In genomic region chr19:45632468-45633196, GRCh38 we compare ENCODE assay signal across 8 cellular contexts. TPM values are rescaled to one million over a fixed set of nuclear protein-coding genes. Genes with fewer than 3 reads are reported as not detected.
A peak's percentile ranks its signal among the peaks of the same experiment; 100 is the strongest.
DNase-seq lines count a peak whose midpoint lies in the region; ATAC-seq and TF ChIP-seq lines count a peak whose summit lies in the region.

No MANE protein-coding gene starts in this region.

- intact Hi-C loops in breast epithelium (cut with DNase I; ENCODE audit: low total_unique reads): loop anchor here (10.0 kb wide), 1 partner anchor 108 kb away; no protein-coding TSS in a partner anchor

- H3K4me1 ChIP-seq in BE2C: no peaks in the 10 kb centered on the region
- no peaks in the 10 kb centered on the region for H3K4me1 ChIP-seq in breast epithelium

- H3K9me3 ChIP-seq in BE2C (no peaks in the 10 kb centered on the region), breast epithelium (no peaks in the 10 kb centered on the region)

- H3K4me1 Mint-ChIP-seq in stimulated activated memory B cell treated with anti-CD40 and anti-IgM and Interleukin-4, amounts not matched to agents 10 μg/mL and 1 μg/mL and 100 μg/mL, for 72 hours: no peaks in the 10 kb centered on the region

- no peaks in the 10 kb centered on the region for H3K27me3 ChIP-seq in BE2C
- no peaks in the 10 kb centered on the region for H3K27me3 ChIP-seq in breast epithelium

- no peaks in the 10 kb centered on the region for H3K27me3 Mint-ChIP-seq in stimulated activated memory B cell treated with anti-CD40 and anti-IgM and Interleukin-4, amounts not matched to agents 10 μg/mL and 1 μg/mL and 100 μg/mL, for 72 hours

- no peaks in the 10 kb centered on the region for H3K9me3 Mint-ChIP-seq in stimulated activated memory B cell treated with anti-CD40 and anti-IgM and Interleukin-4, amounts not matched to agents 10 μg/mL and 1 μg/mL and 100 μg/mL, for 72 hours

- no peaks in the 10 kb centered on the region for H3K36me3 ChIP-seq in BE2C
- no peaks in the 10 kb centered on the region for H3K36me3 ChIP-seq in breast epithelium

- peak overlapping the region; percentile 3 to 72 for H3K27ac ChIP-seq in breast epithelium

- no peak for TF ChIP-seq CTCF in BE2C (IDR thresholded peaks at IDR 0.05; ENCODE audit: low read depth, low read length)
- TF ChIP-seq CTCF in breast epithelium (IDR thresholded peaks at IDR 0.05): no peak

- H3K36me3 Mint-ChIP-seq in stimulated activated memory B cell treated with anti-CD40 and anti-IgM and Interleukin-4, amounts not matched to agents 10 μg/mL and 1 μg/mL and 100 μg/mL, for 72 hours: peaks cover 9% of the 10 kb centered on the region

- H3K4me3 Mint-ChIP-seq in stimulated activated memory B cell treated with anti-CD40 and anti-IgM and Interleukin-4, amounts not matched to agents 10 μg/mL and 1 μg/mL and 100 μg/mL, for 72 hours: no peak overlapping the region

- ATAC-seq in HG03280 (IDR thresholded peaks at IDR 0.05; ENCODE audit: unreplicated experiment): no peak
- no peak for ATAC-seq in stimulated activated memory B cell treated with anti-CD40 and anti-IgM and Interleukin-4, amounts not matched to agents 10 μg/mL and 1 μg/mL and 100 μg/mL, for 72 hours

- H3K27ac Mint-ChIP-seq in stimulated activated memory B cell treated with anti-CD40 and anti-IgM and Interleukin-4, amounts not matched to agents 10 μg/mL and 1 μg/mL and 100 μg/mL, for 72 hours: no peak overlapping the region

- DNase-seq in BE2C (peak; percentile 87), HT-29 (ENCODE audit: low spot score) (peak; percentile 93), T follicular helper cell (ENCODE audit: low read depth) (peak; percentile 7), breast epithelium (ENCODE audit: low spot score in 2 of 2) (peak; percentile 68 to 71), iris pigment epithelial cell (ENCODE audit: low read depth) (peak; percentile 79)
- DNase-seq in stimulated activated CD8-positive, alpha-beta memory T cell treated with anti-CD3 and anti-CD28 coated beads, Interleukin-15, amount 100 ng/mL, for 48 hours (ENCODE audit: low read depth in 2 of 2): peak; percentile 25 to 37

- no peak overlapping the region for H3K4me3 ChIP-seq in BE2C (ENCODE audit: low read depth, low read length)
- H3K4me3 ChIP-seq in breast epithelium: no peak overlapping the region

- TF ChIP-seq POLR2A in breast epithelium (IDR thresholded peaks at IDR 0.05): no peak

RNA-seq across cellular contexts. Expression of gene EML2, which starts 6.6 kb away (rescaled TPM):
- 25.9 TPM for polyA plus RNA-seq in BE2C (2012; ENCODE audit: insufficient read depth, insufficient read length, low read depth)
- 38.2 and 39.5 TPM in 2 replicates for total RNA-seq in HT-29 (2014; rRNA removed; shearing (Covaris generic))
- total RNA-seq in breast epithelium: 10 to 100 TPM; 27.7 to 42.0 (median 32.4) TPM

RNA-seq across cellular contexts. Expression of gene GPR4, which starts 30.6 kb away (rescaled TPM):
- 8.6 TPM for polyA plus RNA-seq in BE2C (2012; ENCODE audit: insufficient read depth, insufficient read length, low read depth)
- not detected in 2 replicates for total RNA-seq in HT-29 (2014; rRNA removed; shearing (Covaris generic))
- total RNA-seq in breast epithelium: 1 to 10 TPM; 1.1 to 8.8 (median 1.2) TPM

RNA-seq across cellular contexts. Expression of gene GIPR, which starts 35.4 kb away (rescaled TPM):
- polyA plus RNA-seq in BE2C (2012; ENCODE audit: insufficient read depth, insufficient read length, low read depth): 1.2 TPM
- 4.3 and 5.1 TPM in 2 replicates for total RNA-seq in HT-29 (2014; rRNA removed; shearing (Covaris generic))
- total RNA-seq in breast epithelium: 1 to 10 TPM in 2 of 3 donors, under 1 TPM in 1; 0.16 to 4.9 (median 4.8) TPM

RNA-seq across cellular contexts. Expression of gene OPA3, which starts 48.0 kb away (rescaled TPM):
- polyA plus RNA-seq in BE2C (2012; ENCODE audit: insufficient read depth, insufficient read length, low read depth): 11.8 TPM
- total RNA-seq in HT-29 (2014; rRNA removed; shearing (Covaris generic)): 20.5 and 23.0 TPM in 2 replicates
- 10 to 100 TPM in 1 of 3 donors, 1 to 10 TPM in 2; 6.6 to 11.4 (median 7.2) TPM for total RNA-seq in breast epithelium

RNA-seq across cellular contexts. Expression of gene SNRPD2, which starts 59.1 kb away (rescaled TPM):
- polyA plus RNA-seq in BE2C (2012; ENCODE audit: insufficient read depth, insufficient read length, low read depth): 1,335 TPM
- 802 and 867 TPM in 2 replicates for total RNA-seq in HT-29 (2014; rRNA removed; shearing (Covaris generic))
- total RNA-seq in breast epithelium: 100 to 1,000 TPM; 175 to 238 (median 191) TPM

Comparison
In these comparisons a context has a peak if more than half of its experiments do, and no peak if none do; other contexts are left out.
1. DNase-seq: peak in every context shown above with its lines; median percentile 93 in HT-29; 87 in BE2C; 79 in iris pigment epithelial cell; 70 in breast epithelium; 31 in stimulated activated CD8-positive, alpha-beta memory T cell treated with anti-CD3 and anti-CD28 coated beads, Interleukin-15, amount 100 ng/mL, for 48 hours; 7 in T follicular helper cell.